Comparison of ENCODE assay signal across 25 cellular contexts in genomic region chr5:68964679-68965078, GRCh38.
"Had no signal": no experiment of that assay in that cellular context is flagged by ENCODE, and none has a peak within 500 bp of the region (broad histone marks: within the 10 kb centered on the region; RNA-seq: fewer than 3 reads in every experiment).

No MANE protein-coding gene starts in this region.

- H3K36me3 ChIP-seq: colonic mucosa, esophagus muscularis mucosa, gastroesophageal sphincter, heart left ventricle, sigmoid colon, stomach, tibial artery had no signal

- H3K79me2 ChIP-seq: hepatocyte, parathyroid adenoma had no signal

- H3K4me2 ChIP-seq: hepatocyte had no signal

- H2AFZ ChIP-seq: hepatocyte, parathyroid adenoma had no signal

- H3K9me3 ChIP-seq: colonic mucosa, esophagus muscularis mucosa, gastroesophageal sphincter, heart left ventricle, sigmoid colon, stomach, testis, tibial artery had no signal

- FAIRE-seq: kidney had no signal

- H3K27ac Mint-ChIP-seq: dendritic cell treated with granulocyte-macrophage colony-stimulating factor and Interleukin-4, amounts not matched to agents 40 ng/mL and 50 ng/mL, for 4 days; memory B cell; natural killer cell treated with Interleukin-12 subunit alpha and Interleukin-12 subunit beta and Interleukin-15 and Interleukin-18, amount 100 ng/mL, for 72 hours; progenitor cell of endocrine pancreas; stimulated activated effector memory CD8-positive, alpha-beta T cell treated with anti-CD3 and anti-CD28 coated beads, Interleukin-12 subunit alpha, Interleukin-12 subunit beta, amount 100 ng/mL, for 72 hours; type B pancreatic cell had no signal

- H3K27me3 ChIP-seq: colonic mucosa, gastroesophageal sphincter, heart left ventricle, hepatocyte, sigmoid colon, stomach, testis, tibial artery had no signal

- H3K9me3 Mint-ChIP-seq: dendritic cell treated with granulocyte-macrophage colony-stimulating factor and Interleukin-4, amounts not matched to agents 40 ng/mL and 50 ng/mL, for 4 days; memory B cell; natural killer cell treated with Interleukin-12 subunit alpha and Interleukin-12 subunit beta and Interleukin-15 and Interleukin-18, amount 100 ng/mL, for 72 hours; neural crest cell; type B pancreatic cell had no signal

- H3K36me3 Mint-ChIP-seq: memory B cell; natural killer cell treated with Interleukin-12 subunit alpha and Interleukin-12 subunit beta and Interleukin-15 and Interleukin-18, amount 100 ng/mL, for 72 hours; stimulated activated effector memory CD8-positive, alpha-beta T cell treated with anti-CD3 and anti-CD28 coated beads, Interleukin-12 subunit alpha, Interleukin-12 subunit beta, amount 100 ng/mL, for 72 hours; type B pancreatic cell had no signal

- H3K4me1 ChIP-seq: colonic mucosa, foreskin keratinocyte, testis had no signal

- H3K9ac ChIP-seq: parathyroid adenoma had no signal

- H3K4me3 ChIP-seq: colonic mucosa, esophagus muscularis mucosa, gastroesophageal sphincter, heart left ventricle, hepatocyte, lung, sigmoid colon, stomach, testis, tibial artery had no signal

- H3K27ac ChIP-seq: colonic mucosa, esophagus muscularis mucosa, foreskin keratinocyte, gastroesophageal sphincter, heart left ventricle, hepatocyte, parathyroid adenoma, sigmoid colon, stomach, testis, tibial artery had no signal

- H3K4me1 Mint-ChIP-seq: memory B cell; stimulated activated effector memory CD8-positive, alpha-beta T cell treated with anti-CD3 and anti-CD28 coated beads, Interleukin-12 subunit alpha, Interleukin-12 subunit beta, amount 100 ng/mL, for 72 hours had no signal

- H3K4me3 Mint-ChIP-seq: dendritic cell treated with granulocyte-macrophage colony-stimulating factor and Interleukin-4, amounts not matched to agents 40 ng/mL and 50 ng/mL, for 4 days; memory B cell; natural killer cell treated with Interleukin-12 subunit alpha and Interleukin-12 subunit beta and Interleukin-15 and Interleukin-18, amount 100 ng/mL, for 72 hours; neural crest cell; stimulated activated effector memory CD8-positive, alpha-beta T cell treated with anti-CD3 and anti-CD28 coated beads, Interleukin-12 subunit alpha, Interleukin-12 subunit beta, amount 100 ng/mL, for 72 hours; type B pancreatic cell had no signal

- ATAC-seq: foreskin keratinocyte; gastroesophageal sphincter; heart left ventricle; left lobe of liver; natural killer cell treated with Interleukin-12 subunit alpha and Interleukin-12 subunit beta and Interleukin-15 and Interleukin-18, amount 100 ng/mL, for 72 hours; stimulated activated effector memory CD8-positive, alpha-beta T cell treated with anti-CD3 and anti-CD28 coated beads, Interleukin-12 subunit alpha, Interleukin-12 subunit beta, amount 100 ng/mL, for 72 hours had no signal

- DNase-seq: colonic mucosa; effector memory CD4-positive, alpha-beta T cell; foreskin keratinocyte; heart left ventricle; kidney; sigmoid colon; stimulated activated CD4-positive, alpha-beta T cell treated with anti-CD3 and anti-CD28 coated beads, Interleukin-2, amount 100 ng/mL, for 24 hours; stimulated activated CD4-positive, alpha-beta T cell treated with anti-CD3 and anti-CD28 coated beads, Interleukin-4, amount 100 ng/mL, for 24 hours; stimulated activated naive CD4-positive, alpha-beta T cell treated with Interleukin-2 at 50 U/mL for 16 hours; stomach; testis; tibial artery had no signal

- H3K27me3 Mint-ChIP-seq: dendritic cell treated with granulocyte-macrophage colony-stimulating factor and Interleukin-4, amounts not matched to agents 40 ng/mL and 50 ng/mL, for 4 days had no signal
